8 cellular contexts compared by ENCODE assay signal in genomic region chr16:75516189-75516966, GRCh38. TPM values are rescaled to one million over a fixed set of nuclear protein-coding genes. Genes with fewer than 3 reads are reported as not detected.
DNase-seq lines count a peak whose midpoint lies in the region; ATAC-seq, FAIRE-seq and TF ChIP-seq lines count a peak whose summit lies in the region.
"Not testable (repeated sequence)": the region's sequence is repeated elsewhere in the genome, so short reads cannot be mapped to it uniquely, and the experiment has no call there.

No MANE protein-coding gene starts in this region.

- not testable (repeated sequence) for H3K4me1 ChIP-seq in A549, gastrocnemius medialis
- peaks cover 0 to 12% of the 10 kb centered on the region in 2 donors for H3K4me1 ChIP-seq in left lung

- not testable (repeated sequence) for TF ChIP-seq EP300 in A549 (IDR thresholded peaks at IDR 0.05)

- ATAC-seq in A549 (peak; percentile 64 to 68), GM18873 (IDR thresholded peaks at IDR 0.05; ENCODE audit: low FRiP score, unreplicated experiment) (peak; percentile 20), HG03354 (IDR thresholded peaks at IDR 0.05; ENCODE audit: poor library complexity, severe bottlenecking, unreplicated experiment) (peak; percentile 40), left lung (peak; percentile 58), gastrocnemius medialis (peak; percentile 44 to 50)

- not testable (repeated sequence) for TF ChIP-seq POLR2A in A549 (IDR thresholded peaks at IDR 0.05; ENCODE audit: low read length); gastrocnemius medialis (IDR thresholded peaks at IDR 0.05)

- not testable (repeated sequence) for TF ChIP-seq CTCF in A549 (IDR thresholded peaks at IDR 0.05); RWPE1 (conservative IDR thresholded peaks at IDR 0.05; ENCODE audit: low read depth); epithelial cell of esophagus (IDR thresholded peaks at IDR 0.05; ENCODE audit: insufficient read depth, low read depth, low read length, missing control alignments); left lung (IDR thresholded peaks at IDR 0.05); gastrocnemius medialis (IDR thresholded peaks at IDR 0.05 in 4 of 5, conservative IDR thresholded peaks at IDR 0.05 in 1 of 5)

- in situ Hi-C loops in gastrocnemius medialis (cut with MboI; ENCODE audit: low sequenced_read_pairs in 4 of 4), result loop anchor here in 1 of 4 donors (10.0 kb wide), 1 partner anchor 52 kb away; the partner anchor contains the start of gene TMEM170A

- H3K27ac ChIP-seq in A549 (peak overlapping the region; percentile 93 to 99), RWPE1 (peak overlapping the region; percentile 80), left lung (peak overlapping the region; percentile 80 to 88), gastrocnemius medialis (peak overlapping the region; percentile 89 to 97 (median 95))

- not testable (repeated sequence) for DNase-seq in A549 (ENCODE audit: low read depth in 1 of 2, low spot score in 1 of 2); RWPE1 (ENCODE audit: low spot score); epithelial cell of esophagus (ENCODE audit: low read depth)
- peak; percentile 75 for DNase-seq in activated effector memory CD4-positive, alpha-beta T cell treated with anti-CD3 and anti-CD28 coated beads, Interleukin-2, amount 50 U/mL, for 16 hours
- DNase-seq in left lung (peak in 1 of 2 donors; percentile 88), gastrocnemius medialis (peak in 1 of 2 donors; percentile 25)

- POLR2A ChIA-PET in A549 (lab: Yijun Ruan, JAX) (interaction anchor here (0.6 to 1.5 kb wide), 10 partner anchors 8 to 131 kb away, joined by 3 to 10 read pairs (median 4); partner anchors contain the start of genes CFDP1, KARS1, TERF2IP and TMEM231), RWPE1 (lab: Yijun Ruan, JAX; ENCODE audit: low non-redundant PET) (interaction anchor here (0.9 to 1.1 kb wide), 2 partner anchors 10 to 37 kb away, joined by 3 read pairs; no protein-coding TSS in a partner anchor)

- H3K4me2 ChIP-seq in A549, result peak overlapping the region; percentile 82

- not testable (repeated sequence) for H3K36me3 ChIP-seq in left lung, gastrocnemius medialis

- not testable (repeated sequence) for H3K9me3 ChIP-seq in A549, left lung, gastrocnemius medialis

- WGBS in A549 (ENCODE audit: missing lambda C conversion rate), result 21% methylated on average over 26 of the region's 42 CpGs

- H3K4me3 ChIP-seq in A549 (peak overlapping the region; percentile 84), epithelial cell of esophagus (ENCODE audit: low read length) (peak overlapping the region; percentile 74), left lung (peak overlapping the region; percentile 57 to 76), gastrocnemius medialis (peak overlapping the region; percentile 77 to 98 (median 94))

- not testable (repeated sequence) for H3K27me3 ChIP-seq in left lung, gastrocnemius medialis

- not testable (repeated sequence) for TF ChIP-seq RAD21 in A549 (conservative IDR thresholded peaks at IDR 0.05 in 1 of 2, IDR thresholded peaks at IDR 0.05 in 1 of 2)

- not testable (repeated sequence) for FAIRE-seq in A549 (lab: Jason Lieb, UNC)

- intact Hi-C loops in left lung (cut with DNase I), result not testable (repeated sequence)
- intact Hi-C loops in gastrocnemius medialis (cut with DNase I; ENCODE audit: low total_unique reads), result loop anchor here (2.0 to 5.0 kb wide), 2 partner anchors 41 to 50 kb away; partner anchors contain the start of genes GABARAPL2 and TMEM231

- CTCF ChIA-PET in A549 (lab: Yijun Ruan, JAX) (interaction anchor here (0.6 to 11.5 kb wide), 45 partner anchors 7 to 531 kb away, joined by 3 to 209 read pairs (median 6); partner anchors contain the start of genes ADAT1, CHST5, CHST6 and KARS1), RWPE1 (lab: Yijun Ruan, JAX) (interaction anchor here (0.6 to 1.4 kb wide), 7 partner anchors 16 to 606 kb away, joined by 3 to 8 read pairs (median 3); no protein-coding TSS in a partner anchor)

RNA-seq across cellular contexts. Expression of gene CHST5, which starts 19.5 kb away (rescaled TPM):
- polyA plus RNA-seq in A549 (2011; rRNA removed) (0.05 TPM in 2 replicates), A549 (2017; fragmentation: RNase III; extraction: RNeasy Plus Mini Kit Qiagen cat#74134 plus additional on column Dnase treatment) (0.08 TPM in 2 of 3 replicates, not detected in the other)
- 0.09 and 0.11 TPM in 2 replicates for polyA plus RNA-seq in A549 (2012; cell fraction: cytosol; rRNA removed)
- polyA plus RNA-seq in A549 (2012; cell fraction: nucleus; rRNA removed), result 1.1 and 2.4 TPM in 2 replicates
- not detected in 2 replicates for polyA minus RNA-seq in A549 (2011; rRNA and poly(A)+ RNA removed)
- total RNA-seq in left lung (1 to 10 TPM in 1 of 2 donors, under 1 TPM in 1; 0.09 to 1.4 TPM), gastrocnemius medialis (under 1 TPM in 1 of 4 donors, not detected in 3; 0.12 TPM)

RNA-seq across cellular contexts. Expression of gene CHST6, which starts 21.1 kb away (rescaled TPM):
- polyA plus RNA-seq in A549 (2011; rRNA removed), result 0.37 and 0.57 TPM in 2 replicates
- polyA plus RNA-seq in A549 (2012; cell fraction: cytosol; rRNA removed), result 0.16 and 0.27 TPM in 2 replicates
- 0.31 and 0.73 TPM in 2 replicates for polyA plus RNA-seq in A549 (2012; cell fraction: nucleus; rRNA removed)
- polyA plus RNA-seq in A549 (2017; fragmentation: RNase III; extraction: RNeasy Plus Mini Kit Qiagen cat#74134 plus additional on column Dnase treatment), result 0.38 to 0.74 TPM (median 0.65 TPM) in 3 replicates
- 0.39 and 0.74 TPM in 2 replicates for polyA minus RNA-seq in A549 (2011; rRNA and poly(A)+ RNA removed)
- 1 to 10 TPM; 3.3 to 3.9 TPM for total RNA-seq in left lung
- under 1 TPM in 1 of 4 donors, not detected in 3; 0.07 TPM for total RNA-seq in gastrocnemius medialis

RNA-seq across cellular contexts. Expression of gene TMEM231, which starts 39.7 kb away (rescaled TPM):
- polyA plus RNA-seq in A549 (2011; rRNA removed) (11.4 and 17.7 TPM in 2 replicates), A549 (2017; fragmentation: RNase III; extraction: RNeasy Plus Mini Kit Qiagen cat#74134 plus additional on column Dnase treatment) (4.8 to 5.8 TPM (median 5.3 TPM) in 3 replicates)
- 15.1 and 16.0 TPM in 2 replicates for polyA plus RNA-seq in A549 (2012; cell fraction: cytosol; rRNA removed)
- 20.5 and 22.9 TPM in 2 replicates for polyA plus RNA-seq in A549 (2012; cell fraction: nucleus; rRNA removed)
- 40.4 and 41.1 TPM in 2 replicates for polyA minus RNA-seq in A549 (2011; rRNA and poly(A)+ RNA removed)
- total RNA-seq in left lung (10 to 100 TPM in 1 of 2 donors, 1 to 10 TPM in 1; 8.2 to 16.0 TPM), gastrocnemius medialis (1 to 10 TPM in 3 of 4 donors, under 1 TPM in 1; 0.76 to 2.3 (median 1.7) TPM)

RNA-seq across cellular contexts. Expression of gene GABARAPL2, which starts 49.8 kb away (rescaled TPM):
- polyA plus RNA-seq in A549 (2011; rRNA removed), result 80.6 and 84.8 TPM in 2 replicates
- polyA plus RNA-seq in A549 (2012; cell fraction: cytosol; rRNA removed), result 47.7 and 55.2 TPM in 2 replicates
- polyA plus RNA-seq in A549 (2012; cell fraction: nucleus; rRNA removed), result 21.9 and 24.6 TPM in 2 replicates
- polyA plus RNA-seq in A549 (2017; fragmentation: RNase III; extraction: RNeasy Plus Mini Kit Qiagen cat#74134 plus additional on column Dnase treatment), result 97.7 to 108 TPM (median 107 TPM) in 3 replicates
- polyA minus RNA-seq in A549 (2011; rRNA and poly(A)+ RNA removed), result 14.3 and 15.9 TPM in 2 replicates
- 100 to 1,000 TPM in 1 of 2 donors, 10 to 100 TPM in 1; 94.1 to 107 TPM for total RNA-seq in left lung
- total RNA-seq in gastrocnemius medialis, result 100 to 1,000 TPM in 3 of 4 donors, 10 to 100 TPM in 1; 92.2 to 137 (median 117) TPM

RNA-seq across cellular contexts. Expression of gene TMEM170A, which starts 51.9 kb away (rescaled TPM):
- polyA plus RNA-seq in A549 (2011; rRNA removed) (21.2 and 21.7 TPM in 2 replicates), A549 (2017; fragmentation: RNase III; extraction: RNeasy Plus Mini Kit Qiagen cat#74134 plus additional on column Dnase treatment) (13.9 to 14.4 TPM (median 14.2 TPM) in 3 replicates)
- 11.2 and 13.9 TPM in 2 replicates for polyA plus RNA-seq in A549 (2012; cell fraction: cytosol; rRNA removed)
- polyA plus RNA-seq in A549 (2012; cell fraction: nucleus; rRNA removed), result 7.7 and 10.3 TPM in 2 replicates
- 22.2 and 25.2 TPM in 2 replicates for polyA minus RNA-seq in A549 (2011; rRNA and poly(A)+ RNA removed)
- total RNA-seq in left lung (10 to 100 TPM; 20.2 to 30.9 TPM), gastrocnemius medialis (1 to 10 TPM; 7.9 to 9.8 (median 8.6) TPM)

Comparison
In these comparisons a context has a peak if more than half of its experiments do, and no peak if none do; other contexts are left out.
1. RNA of gene CHST6, which starts 21.1 kb away (total RNA-seq): 3.3 to 3.9 TPM in left lung; 0.07 TPM in gastrocnemius medialis; every median in the first group is over 4 times any median in the second.
2. Peak in every context shown above with its lines, with median percentiles within 50 percentile points of each other: ATAC-seq, H3K27ac ChIP-seq and H3K4me3 ChIP-seq.